ENCODE assay signal across 9 cellular contexts in the genomic region with DNA sequence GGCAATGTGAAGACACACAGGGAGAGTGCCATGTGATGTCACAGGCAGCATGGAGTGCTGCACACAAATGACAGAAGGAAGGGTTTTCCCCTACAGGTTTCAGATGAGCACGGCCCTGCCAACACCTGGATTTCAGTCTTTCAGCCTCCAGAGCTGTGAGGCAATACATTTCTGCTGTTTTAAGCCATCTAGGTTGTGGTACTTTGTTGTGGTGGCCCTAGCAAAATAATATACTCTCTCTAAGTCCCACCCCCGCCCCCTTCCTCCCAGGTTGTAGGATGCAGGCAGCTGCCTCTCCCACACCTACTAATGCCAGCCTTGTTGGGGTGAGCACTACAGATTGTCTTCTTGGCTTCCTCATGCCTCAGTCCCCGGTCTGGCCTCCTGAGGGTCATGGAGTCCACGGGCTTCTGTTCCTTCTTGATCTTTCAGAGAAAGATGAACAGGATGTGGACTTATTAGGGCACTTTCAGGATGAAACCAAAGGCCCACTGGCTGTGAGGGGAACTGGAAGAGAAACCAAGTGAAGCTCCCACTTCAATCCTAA.
DNase-seq lines count a peak whose midpoint lies in the region; ATAC-seq and TF ChIP-seq lines count a peak whose summit lies in the region.
"Had no signal": no experiment of that assay in that cellular context is flagged by ENCODE, and none has a peak within 500 bp of the region (broad histone marks: within the 10 kb centered on the region; RNA-seq: fewer than 3 reads in every experiment).

No MANE protein-coding gene starts in this region.

- peaks cover 9% of the 10 kb centered on the region for H3K27me3 Mint-ChIP-seq in T-helper 17 cell
- H3K27me3 Mint-ChIP-seq: CD4-positive, alpha-beta memory T cell had no signal

- no peak overlapping the region for H3K4me3 Mint-ChIP-seq in T-helper 17 cell
- H3K4me3 Mint-ChIP-seq: CD4-positive, alpha-beta memory T cell had no signal

- H3K36me3 Mint-ChIP-seq in T-helper 17 cell (ENCODE audit: low read depth) = no peaks in the 10 kb centered on the region
- H3K36me3 Mint-ChIP-seq: CD4-positive, alpha-beta memory T cell had no signal

- peak; percentile 60 for DNase-seq in GM10248 (ENCODE audit: extremely low spot score)
- DNase-seq in T-helper 17 cell = no peak
- DNase-seq in NCI-H69 (lab: John Stamatoyannopoulos, UW) = no peak
- DNase-seq in cardiac septum (ENCODE audit: low spot score) = no peak
- DNase-seq in effector CD8-positive, alpha-beta T cell (lab: John Stamatoyannopoulos, UW) = no peak
- DNase-seq in kidney tubule cell (ENCODE audit: low spot score) = no peak

- intact Hi-C loops in cardiac septum (cut with DNase I) = no loop called here

- CTCF ChIA-PET in GM10248 (lab: Yijun Ruan, JAX) = interaction anchor here (1.0 to 3.8 kb wide), 4 partner anchors 12 to 17 kb away, joined by 3 to 20 read pairs (median 6); no protein-coding TSS in a partner anchor

- ATAC-seq in GM19324 (IDR thresholded peaks at IDR 0.05; ENCODE audit: low FRiP score, unreplicated experiment) (peak; percentile 95), HG02943 (IDR thresholded peaks at IDR 0.05; ENCODE audit: low read depth, unreplicated experiment) (peak; percentile 94), T-helper 17 cell (peak; percentile 69)

- no peak for TF ChIP-seq CTCF in GM10248 (IDR thresholded peaks at IDR 0.05; ENCODE audit: control extremely low read depth, extremely low read depth, low read depth, missing control alignments)

- no peaks in the 10 kb centered on the region for H3K9me3 ChIP-seq in T-helper 17 cell (ENCODE audit: control insufficient read depth, low read length, poor library complexity, severe bottlenecking)

- peaks cover 7% of the 10 kb centered on the region for H3K4me1 Mint-ChIP-seq in T-helper 17 cell

- no peak overlapping the region for H3K27ac Mint-ChIP-seq in T-helper 17 cell

- POLR2A ChIA-PET in GM10248 (lab: Yijun Ruan, JAX) = no interaction called here
